21 cellular contexts compared by ENCODE assay signal in the genomic region with DNA sequence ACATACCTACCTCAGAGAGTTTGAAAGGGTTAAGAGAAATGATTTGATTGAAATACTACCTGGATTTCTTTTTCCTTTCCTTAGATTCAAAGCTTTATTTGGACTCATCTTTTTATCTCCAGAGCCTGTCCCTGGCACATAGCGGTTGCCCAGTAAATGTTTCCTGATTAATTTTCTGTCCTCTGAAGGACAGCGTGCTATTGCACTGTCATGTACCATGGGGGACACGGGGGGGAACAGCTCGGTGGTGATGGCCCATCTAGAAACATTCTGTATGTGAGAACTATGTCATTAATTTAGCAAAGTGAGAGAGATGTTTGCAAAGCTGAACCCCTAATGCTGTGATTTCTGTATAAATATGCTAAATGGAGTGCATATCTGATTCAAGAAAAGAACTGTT. TPM values are rescaled to one million over a fixed set of nuclear protein-coding genes. Genes with fewer than 3 reads are reported as not detected.
A peak's percentile ranks its signal among the peaks of the same experiment; 100 is the strongest.
DNase-seq lines count a peak whose midpoint lies in the region; ATAC-seq, FAIRE-seq and TF ChIP-seq lines count a peak whose summit lies in the region.
"Had no signal": no experiment of that assay in that cellular context is flagged by ENCODE, and none has a peak within 500 bp of the region (broad histone marks: within the 10 kb centered on the region; RNA-seq: fewer than 3 reads in every experiment).

No MANE protein-coding gene starts in this region.

- H3K27ac Mint-ChIP-seq in MCF 10A (ENCODE audit: low read depth, unreplicated experiment): peak overlapping the region; percentile 37
- H3K27ac Mint-ChIP-seq in stimulated activated effector memory CD8-positive, alpha-beta T cell treated with anti-CD3 and anti-CD28 coated beads, Interleukin-12 subunit alpha, Interleukin-12 subunit beta, amount 100 ng/mL, for 72 hours: peak overlapping the region; percentile 86
- H3K27ac Mint-ChIP-seq in activated T-helper 2 cell treated with anti-CD3 and anti-CD28 coated beads, Interferon-gamma antibody, Interleukin-2, Interleukin-4, amounts not matched to agents 10 μg/mL and 5 μg/mL and 100 μg/mL, durations not matched to agents 14 hours and 24 hours and 36 hours: no peak overlapping the region

- H3K9ac ChIP-seq in mammary epithelial cell (ENCODE audit: insufficient read depth, low read length): no peak overlapping the region
- H3K9ac ChIP-seq: BLaER1 treated with 17β-estradiol and CSF1 and Interleukin-3, amounts not matched to agents 10 nM and 100 nM had no signal

- no peaks in the 10 kb centered on the region for H3K79me2 ChIP-seq in mammary epithelial cell (ENCODE audit: insufficient read depth, low read length)
- no peaks in the 10 kb centered on the region for H3K79me2 ChIP-seq in PC-9 (ENCODE audit: low read depth)
- no peaks in the 10 kb centered on the region for H3K79me2 ChIP-seq in hepatocyte

- no peaks in the 10 kb centered on the region for H3K9me3 ChIP-seq in mammary epithelial cell (replicated peaks; ENCODE audit: insufficient read depth, low read length)
- H3K9me3 ChIP-seq in PC-9 (ENCODE audit: insufficient read depth, low read depth): no peaks in the 10 kb centered on the region
- no peaks in the 10 kb centered on the region for H3K9me3 ChIP-seq in hepatocyte (ENCODE audit: low read depth)
- H3K9me3 ChIP-seq: BLaER1 treated with 17β-estradiol and CSF1 and Interleukin-3, amounts not matched to agents 10 nM and 100 nM; Caco-2; SJSA1 had no signal

- DNase-seq in MCF 10A (ENCODE audit: unreplicated experiment): no peak
- DNase-seq in mammary epithelial cell: no peak
- no peak for DNase-seq in PC-9
- DNase-seq in hepatocyte (ENCODE audit: low spot score): no peak
- no peak for DNase-seq in stimulated activated effector memory CD8-positive, alpha-beta T cell treated with anti-CD3 and anti-CD28 coated beads, Interleukin-12 subunit alpha, Interleukin-12 subunit beta, amount 100 ng/mL, for 72 hours (ENCODE audit: low spot score in 2 of 2)
- DNase-seq in activated gamma-delta T cell treated with Interleukin-2 at 50 U/mL for 16 hours: no peak
- no peak for DNase-seq in activated T-helper 2 cell treated with anti-CD3 and anti-CD28 coated beads, Interferon-gamma antibody, Interleukin-2, Interleukin-4, amounts not matched to agents 10 μg/mL and 5 μg/mL and 100 μg/mL, durations not matched to agents 14 hours and 24 hours and 36 hours (ENCODE audit: low spot score)
- no peak for DNase-seq in RCC 7860 (ENCODE audit: low spot score)
- DNase-seq: H7, NCI-H1417 treated with DMSO at 0.1 percent for 48 hours, NCI-H2029, NCI-H2171 treated with DMSO at 0.1 percent for 48 hours, NCI-H748 treated with DMSO at 0.1 percent for 48 hours, OCI-M1 had no signal

- H3K9me2 ChIP-seq in PC-9 (ENCODE audit: insufficient read depth): no peaks in the 10 kb centered on the region
- no peaks in the 10 kb centered on the region for H3K9me2 ChIP-seq in hepatocyte (replicated peaks; ENCODE audit: insufficient read depth)

- dilution Hi-C loops in mammary epithelial cell (cut with HindIII; ENCODE audit: low sequenced_read_pairs): no loop called here

- H3K4me2 ChIP-seq in mammary epithelial cell (ENCODE audit: insufficient read depth, low read depth, low read length) (no peak overlapping the region), PC-9 (peak overlapping the region; percentile 76), hepatocyte (peak overlapping the region; percentile 34)
- H3K4me2 ChIP-seq: BLaER1 treated with 17β-estradiol and CSF1 and Interleukin-3, amounts not matched to agents 10 nM and 100 nM had no signal

- H3K36me3 Mint-ChIP-seq in MCF 10A (ENCODE audit: insufficient read depth, unreplicated experiment): peaks cover 5% of the 10 kb centered on the region
- peaks cover 57% of the 10 kb centered on the region for H3K36me3 Mint-ChIP-seq in stimulated activated effector memory CD8-positive, alpha-beta T cell treated with anti-CD3 and anti-CD28 coated beads, Interleukin-12 subunit alpha, Interleukin-12 subunit beta, amount 100 ng/mL, for 72 hours
- H3K36me3 Mint-ChIP-seq in activated T-helper 2 cell treated with anti-CD3 and anti-CD28 coated beads, Interferon-gamma antibody, Interleukin-2, Interleukin-4, amounts not matched to agents 10 μg/mL and 5 μg/mL and 100 μg/mL, durations not matched to agents 14 hours and 24 hours and 36 hours (ENCODE audit: low read depth): peaks cover 31% of the 10 kb centered on the region

- H3K4me3 ChIP-seq in mammary epithelial cell (replicated peaks in 1 of 3; ENCODE audit: insufficient read depth in 1 of 3, low read depth in 2 of 3, low read length in 3 of 3): no peak overlapping the region
- no peak overlapping the region for H3K4me3 ChIP-seq in PC-9
- H3K4me3 ChIP-seq in hepatocyte: no peak overlapping the region
- H3K4me3 ChIP-seq: BLaER1 treated with 17β-estradiol and CSF1 and Interleukin-3, amounts not matched to agents 10 nM and 100 nM; K562; SJSA1 had no signal

- H3K36me3 ChIP-seq in mammary epithelial cell (ENCODE audit: insufficient read depth, low read length) (peaks cover 8% of the 10 kb centered on the region), PC-9 (ENCODE audit: low read depth) (no peaks in the 10 kb centered on the region), hepatocyte (replicated peaks; ENCODE audit: insufficient read depth, low read depth) (no peaks in the 10 kb centered on the region)
- H3K36me3 ChIP-seq: SJSA1 had no signal

- H3K27ac ChIP-seq in mammary epithelial cell (ENCODE audit: insufficient read depth, low read depth, low read length) (no peak overlapping the region), PC-9 (peak overlapping the region; percentile 28; the same call in 1 of the 2 replicates), hepatocyte (peak overlapping the region; percentile 61)
- H3K27ac ChIP-seq: BLaER1 treated with 17β-estradiol and CSF1 and Interleukin-3, amounts not matched to agents 10 nM and 100 nM; HL-60; SJSA1 had no signal

- intact Hi-C loops in MCF 10A (cut with micrococcal nuclease) (no loop called here), mammary epithelial cell (cut with micrococcal nuclease) (loop anchor here (5.0 kb wide), 1 partner anchor 35 kb away; no protein-coding TSS in a partner anchor), PC-9 (cut with micrococcal nuclease; ENCODE audit: unreplicated experiment) (loop anchor here (10.0 kb wide), 1 partner anchor 88 kb away; no protein-coding TSS in a partner anchor)
- intact Hi-C loops in activated T-helper 2 cell treated with anti-CD3 and anti-CD28 coated beads, Interferon-gamma antibody, Interleukin-2, Interleukin-4, amounts not matched to agents 10 μg/mL and 5 μg/mL and 100 μg/mL, durations not matched to agents 14 hours and 24 hours and 36 hours (cut with micrococcal nuclease): loop anchor here (10.0 kb wide), 1 partner anchor 148 kb away; no protein-coding TSS in a partner anchor

- in situ Hi-C loops in mammary epithelial cell (cut with MboI; ENCODE audit: low sequenced_read_pairs in 2 of 2): loop anchor here (5.0 to 10.0 kb wide), 2 partner anchors 145 to 148 kb away; no protein-coding TSS in a partner anchor

- H3K27me3 ChIP-seq in mammary epithelial cell (ENCODE audit: insufficient read depth, low read length) (no peaks in the 10 kb centered on the region), PC-9 (ENCODE audit: insufficient read depth, low read depth) (no peaks in the 10 kb centered on the region), hepatocyte (no peaks in the 10 kb centered on the region)
- H3K27me3 ChIP-seq: SJSA1 had no signal

- TF ChIP-seq CTCF in MCF 10A (IDR thresholded peaks at IDR 0.05; ENCODE audit: unreplicated experiment) (no peak), mammary epithelial cell (conservative IDR thresholded peaks at IDR 0.05 in 1 of 2, IDR thresholded peaks at IDR 0.05 in 1 of 2; ENCODE audit: extremely low read depth in 1 of 2, insufficient read depth in 1 of 2, low read depth in 1 of 2, low read length in 2 of 2) (no peak), PC-9 (conservative IDR thresholded peaks at IDR 0.05) (no peak), hepatocyte (IDR thresholded peaks at IDR 0.05; ENCODE audit: poor library complexity) (no peak)

- no peaks in the 10 kb centered on the region for H3F3A ChIP-seq in PC-9 (ENCODE audit: insufficient read depth, low read depth)

- no peaks in the 10 kb centered on the region for H3K9me3 Mint-ChIP-seq in MCF 10A (ENCODE audit: unreplicated experiment)
- no peaks in the 10 kb centered on the region for H3K9me3 Mint-ChIP-seq in stimulated activated effector memory CD8-positive, alpha-beta T cell treated with anti-CD3 and anti-CD28 coated beads, Interleukin-12 subunit alpha, Interleukin-12 subunit beta, amount 100 ng/mL, for 72 hours
- H3K9me3 Mint-ChIP-seq in activated T-helper 2 cell treated with anti-CD3 and anti-CD28 coated beads, Interferon-gamma antibody, Interleukin-2, Interleukin-4, amounts not matched to agents 10 μg/mL and 5 μg/mL and 100 μg/mL, durations not matched to agents 14 hours and 24 hours and 36 hours: no peaks in the 10 kb centered on the region

- no peak overlapping the region for H3K4me3 Mint-ChIP-seq in MCF 10A (ENCODE audit: unreplicated experiment)
- no peak overlapping the region for H3K4me3 Mint-ChIP-seq in stimulated activated effector memory CD8-positive, alpha-beta T cell treated with anti-CD3 and anti-CD28 coated beads, Interleukin-12 subunit alpha, Interleukin-12 subunit beta, amount 100 ng/mL, for 72 hours
- no peak overlapping the region for H3K4me3 Mint-ChIP-seq in activated T-helper 2 cell treated with anti-CD3 and anti-CD28 coated beads, Interferon-gamma antibody, Interleukin-2, Interleukin-4, amounts not matched to agents 10 μg/mL and 5 μg/mL and 100 μg/mL, durations not matched to agents 14 hours and 24 hours and 36 hours (ENCODE audit: low read depth)

- no peak for FAIRE-seq in RCC 7860 (lab: Jason Lieb, UNC)
- FAIRE-seq: A204.1, HTR-8/SVneo, K562 had no signal

- POLR2A ChIA-PET in MCF 10A (lab: Yijun Ruan, JAX) (interaction anchor here (0.7 to 1.5 kb wide), 3 partner anchors 39 to 185 kb away, joined by 4 to 5 read pairs (median 4); no protein-coding TSS in a partner anchor), PC-9 (lab: Charles Lee; ENCODE audit: unreplicated experiment) (no interaction called here)

- no peaks in the 10 kb centered on the region for H3K27me3 Mint-ChIP-seq in MCF 10A (ENCODE audit: insufficient read depth, unreplicated experiment)
- no peaks in the 10 kb centered on the region for H3K27me3 Mint-ChIP-seq in activated T-helper 2 cell treated with anti-CD3 and anti-CD28 coated beads, Interferon-gamma antibody, Interleukin-2, Interleukin-4, amounts not matched to agents 10 μg/mL and 5 μg/mL and 100 μg/mL, durations not matched to agents 14 hours and 24 hours and 36 hours (ENCODE audit: low read depth)

- H4K20me1 ChIP-seq in mammary epithelial cell (ENCODE audit: insufficient read depth, low read length): no peaks in the 10 kb centered on the region
- no peaks in the 10 kb centered on the region for H4K20me1 ChIP-seq in PC-9 (ENCODE audit: insufficient read depth)
- no peaks in the 10 kb centered on the region for H4K20me1 ChIP-seq in hepatocyte (ENCODE audit: insufficient read depth, poor library complexity, severe bottlenecking)

- no peak overlapping the region for H2AFZ ChIP-seq in mammary epithelial cell (ENCODE audit: low read depth, low read length)
- H2AFZ ChIP-seq in PC-9: no peak overlapping the region
- H2AFZ ChIP-seq in hepatocyte: no peak overlapping the region

- WGBS in mammary epithelial cell (ENCODE audit: low coverage, missing lambda C conversion rate): 94% methylated on average over 4 of the region's 4 CpGs
- WGBS in hepatocyte (ENCODE audit: low lambda C conversion rate, missing lambda C conversion rate): 91% methylated on average over 4 of the region's 4 CpGs

- no TSS peak for BruUV-seq in MCF 10A (replicated peaks; lab: Mats Ljungman, UMichigan)
- no TSS peak for BruUV-seq in mammary epithelial cell (replicated peaks; lab: Mats Ljungman, UMichigan)
- no TSS peak for BruUV-seq in PC-9 (replicated peaks; lab: Mats Ljungman, UMichigan)

- CTCF ChIA-PET in MCF 10A (lab: Yijun Ruan, JAX) (interaction anchor here (0.5 to 1.8 kb wide), 6 partner anchors 12 to 159 kb away, joined by 3 to 8 read pairs (median 4); no protein-coding TSS in a partner anchor), mammary epithelial cell (lab: Charles Lee; ENCODE audit: low non-redundant PET) (no interaction called here), PC-9 (lab: Charles Lee) (no interaction called here)

- no peak for ATAC-seq in stimulated activated effector memory CD8-positive, alpha-beta T cell treated with anti-CD3 and anti-CD28 coated beads, Interleukin-12 subunit alpha, Interleukin-12 subunit beta, amount 100 ng/mL, for 72 hours

- peaks cover 25% of the 10 kb centered on the region for H3K4me1 Mint-ChIP-seq in MCF 10A (ENCODE audit: insufficient read depth, unreplicated experiment)
- peaks cover 48% of the 10 kb centered on the region for H3K4me1 Mint-ChIP-seq in stimulated activated effector memory CD8-positive, alpha-beta T cell treated with anti-CD3 and anti-CD28 coated beads, Interleukin-12 subunit alpha, Interleukin-12 subunit beta, amount 100 ng/mL, for 72 hours
- H3K4me1 Mint-ChIP-seq in activated T-helper 2 cell treated with anti-CD3 and anti-CD28 coated beads, Interferon-gamma antibody, Interleukin-2, Interleukin-4, amounts not matched to agents 10 μg/mL and 5 μg/mL and 100 μg/mL, durations not matched to agents 14 hours and 24 hours and 36 hours (ENCODE audit: low read depth): peaks cover 14% of the 10 kb centered on the region

- H3K4me1 ChIP-seq in mammary epithelial cell (ENCODE audit: insufficient read depth, low read length) (peaks cover 16% of the 10 kb centered on the region), PC-9 (replicated peaks; ENCODE audit: insufficient read depth) (peaks cover 22% of the 10 kb centered on the region), hepatocyte (ENCODE audit: insufficient read depth) (peaks cover 8% of the 10 kb centered on the region)
- H3K4me1 ChIP-seq: Caco-2, SJSA1 had no signal

RNA-seq across cellular contexts. Expression of a gene that starts 26.4 kb away (rescaled TPM):
- total RNA-seq in MCF 10A (2022) (3.0 TPM in 2 replicates), mammary epithelial cell (10 to 100 TPM in 1 of 2 donors, 1 to 10 TPM in 1; 9.0 to 10.9 TPM), PC-9 (2021) (19.5 and 32.4 TPM in 2 replicates), hepatocyte (5.3 and 7.5 TPM in 2 replicates)
- polyA plus RNA-seq in mammary epithelial cell (7.9 TPM), hepatocyte (3.6 and 4.6 TPM in 2 replicates)
- 2.7 TPM for polyA minus RNA-seq in mammary epithelial cell
- 0.16 TPM in 2 replicates for total RNA-seq in activated T-helper 2 cell treated with anti-CD3 and anti-CD28 coated beads, Interferon-gamma antibody, Interleukin-2, Interleukin-4, amounts not matched to agents 10 μg/mL and 5 μg/mL and 100 μg/mL, durations not matched to agents 14 hours and 24 hours and 36 hours
- total RNA-seq: K562 had no signal
- polyA plus RNA-seq: K562 had no signal
